1 cellular context compared by ENCODE assay signal in the genomic region with DNA sequence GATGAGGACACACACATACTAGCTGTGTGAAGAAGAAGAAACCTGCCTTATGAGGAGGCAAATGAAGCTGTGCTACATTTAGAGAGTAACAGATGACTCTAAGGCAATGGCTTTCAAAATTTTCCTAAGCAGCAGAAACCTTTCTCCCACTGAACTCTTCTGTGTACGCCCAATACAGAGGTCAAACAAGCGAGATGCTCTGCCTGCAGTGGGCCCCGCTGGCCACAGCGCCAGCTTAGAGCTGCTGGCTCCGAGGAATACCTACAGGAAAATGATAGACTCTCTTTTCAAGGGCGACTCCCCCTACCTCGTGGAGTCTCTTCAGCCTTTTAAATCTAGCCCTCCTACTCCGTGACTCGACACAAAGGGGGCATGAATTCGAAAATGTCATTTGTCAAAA.
A peak's percentile ranks its signal among the peaks of the same experiment; 100 is the strongest.
TF ChIP-seq lines count a peak whose summit lies in the region.

No MANE protein-coding gene starts in this region.

TF ChIP-seq in HepG2, 621 proteins besides CTCF, POLR2A, EP300 and RAD21 (continued from another document):
- TF ChIP-seq, protein P1, sequence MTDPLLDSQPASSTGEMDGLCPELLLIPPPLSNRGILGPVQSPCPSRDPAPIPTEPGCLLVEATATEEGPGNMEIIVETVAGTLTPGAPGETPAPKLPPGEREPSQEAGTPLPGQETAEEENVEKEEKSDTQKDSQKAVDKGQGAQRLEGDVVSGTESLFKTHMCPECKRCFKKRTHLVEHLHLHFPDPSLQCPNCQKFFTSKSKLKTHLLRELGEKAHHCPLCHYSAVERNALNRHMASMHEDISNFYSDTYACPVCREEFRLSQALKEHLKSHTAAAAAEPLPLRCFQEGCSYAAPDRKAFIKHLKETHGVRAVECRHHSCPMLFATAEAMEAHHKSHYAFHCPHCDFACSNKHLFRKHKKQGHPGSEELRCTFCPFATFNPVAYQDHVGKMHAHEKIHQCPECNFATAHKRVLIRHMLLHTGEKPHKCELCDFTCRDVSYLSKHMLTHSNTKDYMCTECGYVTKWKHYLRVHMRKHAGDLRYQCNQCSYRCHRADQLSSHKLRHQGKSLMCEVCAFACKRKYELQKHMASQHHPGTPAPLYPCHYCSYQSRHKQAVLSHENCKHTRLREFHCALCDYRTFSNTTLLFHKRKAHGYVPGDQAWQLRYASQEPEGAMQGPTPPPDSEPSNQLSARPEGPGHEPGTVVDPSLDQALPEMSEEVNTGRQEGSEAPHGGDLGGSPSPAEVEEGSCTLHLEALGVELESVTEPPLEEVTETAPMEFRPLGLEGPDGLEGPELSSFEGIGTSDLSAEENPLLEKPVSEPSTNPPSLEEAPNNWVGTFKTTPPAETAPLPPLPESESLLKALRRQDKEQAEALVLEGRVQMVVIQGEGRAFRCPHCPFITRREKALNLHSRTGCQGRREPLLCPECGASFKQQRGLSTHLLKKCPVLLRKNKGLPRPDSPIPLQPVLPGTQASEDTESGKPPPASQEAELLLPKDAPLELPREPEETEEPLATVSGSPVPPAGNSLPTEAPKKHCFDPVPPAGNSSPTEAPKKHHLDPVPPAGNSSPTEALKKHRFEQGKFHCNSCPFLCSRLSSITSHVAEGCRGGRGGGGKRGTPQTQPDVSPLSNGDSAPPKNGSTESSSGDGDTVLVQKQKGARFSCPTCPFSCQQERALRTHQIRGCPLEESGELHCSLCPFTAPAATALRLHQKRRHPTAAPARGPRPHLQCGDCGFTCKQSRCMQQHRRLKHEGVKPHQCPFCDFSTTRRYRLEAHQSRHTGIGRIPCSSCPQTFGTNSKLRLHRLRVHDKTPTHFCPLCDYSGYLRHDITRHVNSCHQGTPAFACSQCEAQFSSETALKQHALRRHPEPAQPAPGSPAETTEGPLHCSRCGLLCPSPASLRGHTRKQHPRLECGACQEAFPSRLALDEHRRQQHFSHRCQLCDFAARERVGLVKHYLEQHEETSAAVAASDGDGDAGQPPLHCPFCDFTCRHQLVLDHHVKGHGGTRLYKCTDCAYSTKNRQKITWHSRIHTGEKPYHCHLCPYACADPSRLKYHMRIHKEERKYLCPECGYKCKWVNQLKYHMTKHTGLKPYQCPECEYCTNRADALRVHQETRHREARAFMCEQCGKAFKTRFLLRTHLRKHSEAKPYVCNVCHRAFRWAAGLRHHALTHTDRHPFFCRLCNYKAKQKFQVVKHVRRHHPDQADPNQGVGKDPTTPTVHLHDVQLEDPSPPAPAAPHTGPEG (CRISPR knock-in tag; IDR thresholded peaks at IDR 0.05), result no peak
- TF ChIP-seq ZNF605 (CRISPR knock-in tag; IDR thresholded peaks at IDR 0.05) (no peak), GLI4 (CRISPR knock-in tag; IDR thresholded peaks at IDR 0.05; ENCODE audit: borderline replicate concordance) (no peak), EEA1 (CRISPR knock-in tag; IDR thresholded peaks at IDR 0.05; ENCODE audit: borderline replicate concordance) (no peak), BHLHE40 (IDR thresholded peaks at IDR 0.05; ENCODE audit: low read length) (no peak), SP140L (CRISPR knock-in tag; IDR thresholded peaks at IDR 0.05; ENCODE audit: borderline replicate concordance) (no peak), SMARCE1 (IDR thresholded peaks at IDR 0.05; ENCODE audit: borderline replicate concordance) (no peak), ZNF335 (CRISPR knock-in tag; IDR thresholded peaks at IDR 0.05) (no peak), SALL1 (CRISPR knock-in tag; IDR thresholded peaks at IDR 0.05) (peak; percentile 40; the same call in 1 of the 2 replicates), TMF1 (CRISPR knock-in tag; IDR thresholded peaks at IDR 0.05; ENCODE audit: low read depth) (no peak), FOXA1 (IDR thresholded peaks at IDR 0.05) (no peak), FOXA1 (CRISPR knock-in tag; IDR thresholded peaks at IDR 0.05) (0 out of 2 replicates have a peak, but pooled peaks have one; percentile 15), SETDB1 (CRISPR knock-in tag; IDR thresholded peaks at IDR 0.05; ENCODE audit: borderline replicate concordance) (no peak), HOXA3 (CRISPR knock-in tag; IDR thresholded peaks at IDR 0.05) (no peak), ZNF891 (CRISPR knock-in tag; IDR thresholded peaks at IDR 0.05) (no peak), MAFK (conservative IDR thresholded peaks at IDR 0.05 in 1 of 2, IDR thresholded peaks at IDR 0.05 in 1 of 2; ENCODE audit: low read length in 2 of 2) (no peak), NFKBIZ (CRISPR knock-in tag; IDR thresholded peaks at IDR 0.05) (no peak), ARNTL (CRISPR knock-in tag; IDR thresholded peaks at IDR 0.05) (no peak), SP2 (CRISPR knock-in tag; IDR thresholded peaks at IDR 0.05) (no peak), ZFP82 (CRISPR knock-in tag; IDR thresholded peaks at IDR 0.05; ENCODE audit: borderline replicate concordance) (no peak)
- TF ChIP-seq, protein P2, sequence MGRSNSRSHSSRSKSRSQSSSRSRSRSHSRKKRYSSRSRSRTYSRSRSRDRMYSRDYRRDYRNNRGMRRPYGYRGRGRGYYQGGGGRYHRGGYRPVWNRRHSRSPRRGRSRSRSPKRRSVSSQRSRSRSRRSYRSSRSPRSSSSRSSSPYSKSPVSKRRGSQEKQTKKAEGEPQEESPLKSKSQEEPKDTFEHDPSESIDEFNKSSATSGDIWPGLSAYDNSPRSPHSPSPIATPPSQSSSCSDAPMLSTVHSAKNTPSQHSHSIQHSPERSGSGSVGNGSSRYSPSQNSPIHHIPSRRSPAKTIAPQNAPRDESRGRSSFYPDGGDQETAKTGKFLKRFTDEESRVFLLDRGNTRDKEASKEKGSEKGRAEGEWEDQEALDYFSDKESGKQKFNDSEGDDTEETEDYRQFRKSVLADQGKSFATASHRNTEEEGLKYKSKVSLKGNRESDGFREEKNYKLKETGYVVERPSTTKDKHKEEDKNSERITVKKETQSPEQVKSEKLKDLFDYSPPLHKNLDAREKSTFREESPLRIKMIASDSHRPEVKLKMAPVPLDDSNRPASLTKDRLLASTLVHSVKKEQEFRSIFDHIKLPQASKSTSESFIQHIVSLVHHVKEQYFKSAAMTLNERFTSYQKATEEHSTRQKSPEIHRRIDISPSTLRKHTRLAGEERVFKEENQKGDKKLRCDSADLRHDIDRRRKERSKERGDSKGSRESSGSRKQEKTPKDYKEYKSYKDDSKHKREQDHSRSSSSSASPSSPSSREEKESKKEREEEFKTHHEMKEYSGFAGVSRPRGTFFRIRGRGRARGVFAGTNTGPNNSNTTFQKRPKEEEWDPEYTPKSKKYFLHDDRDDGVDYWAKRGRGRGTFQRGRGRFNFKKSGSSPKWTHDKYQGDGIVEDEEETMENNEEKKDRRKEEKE (IDR thresholded peaks at IDR 0.05), result no peak
- TF ChIP-seq, protein P3, sequence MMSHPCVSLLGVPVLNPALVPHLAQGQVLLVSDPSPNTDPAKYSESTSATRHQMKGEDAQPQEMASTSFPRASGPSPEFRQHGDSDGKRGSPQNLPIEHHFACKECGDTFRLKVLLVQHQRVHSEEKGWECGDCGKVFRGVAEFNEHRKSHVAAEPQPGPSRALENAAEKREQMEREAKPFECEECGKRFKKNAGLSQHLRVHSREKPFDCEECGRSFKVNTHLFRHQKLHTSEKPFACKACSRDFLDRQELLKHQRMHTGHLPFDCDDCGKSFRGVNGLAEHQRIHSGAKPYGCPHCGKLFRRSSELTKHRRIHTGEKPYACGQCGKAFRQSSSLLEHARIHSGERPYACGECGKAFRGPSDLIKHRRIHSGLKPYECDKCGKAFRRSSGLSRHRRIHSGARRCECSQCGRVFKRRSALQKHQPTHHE (CRISPR knock-in tag; IDR thresholded peaks at IDR 0.05; ENCODE audit: borderline replicate concordance), result no peak
- TF ChIP-seq, protein P4, sequence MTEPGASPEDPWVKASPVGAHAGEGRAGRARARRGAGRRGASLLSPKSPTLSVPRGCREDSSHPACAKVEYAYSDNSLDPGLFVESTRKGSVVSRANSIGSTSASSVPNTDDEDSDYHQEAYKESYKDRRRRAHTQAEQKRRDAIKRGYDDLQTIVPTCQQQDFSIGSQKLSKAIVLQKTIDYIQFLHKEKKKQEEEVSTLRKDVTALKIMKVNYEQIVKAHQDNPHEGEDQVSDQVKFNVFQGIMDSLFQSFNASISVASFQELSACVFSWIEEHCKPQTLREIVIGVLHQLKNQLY (CRISPR knock-in tag; IDR thresholded peaks at IDR 0.05), result no peak
